ENCODE assay signal across 8 cellular contexts in the genomic region with DNA sequence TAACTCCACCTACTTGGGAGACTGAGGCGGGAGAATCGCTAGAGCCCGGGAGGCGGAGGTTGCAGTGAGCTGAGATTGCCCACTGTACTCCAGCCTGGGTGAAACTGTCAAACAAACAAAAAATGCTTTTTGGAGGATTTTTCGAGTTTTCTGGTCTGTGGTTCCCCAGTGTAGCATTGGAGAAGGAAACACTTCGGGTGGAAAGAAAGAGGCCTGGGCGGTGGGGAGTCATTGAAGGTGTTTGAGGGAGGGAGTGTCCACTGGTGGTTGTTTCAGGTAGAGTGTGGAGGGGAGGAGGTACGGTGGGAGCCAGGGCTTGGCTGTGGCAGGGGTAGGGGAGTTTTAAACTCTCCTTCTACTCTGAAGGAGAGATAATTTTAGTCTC. TPM values are rescaled to one million over a fixed set of nuclear protein-coding genes. Genes with fewer than 3 reads are reported as not detected.
DNase-seq lines count a peak whose midpoint lies in the region; ATAC-seq and TF ChIP-seq lines count a peak whose summit lies in the region.

No MANE protein-coding gene starts in this region.

- H2AFZ ChIP-seq in fibroblast of lung (ENCODE audit: low read length): no peak overlapping the region

- H3K27me3 ChIP-seq in fibroblast of lung (ENCODE audit: control insufficient read depth, insufficient read depth, low read length) (no peaks in the 10 kb centered on the region), psoas muscle (ENCODE audit: insufficient read depth in 3 of 3, low read length in 2 of 3) (no peaks in the 10 kb centered on the region)

- 51 to 60% (median 55%) methylated on average over 8 of the region's 8 CpGs for WGBS in psoas muscle, 3 donors

- H3K9ac ChIP-seq in SK-N-MC (ENCODE audit: insufficient read length) (no peak overlapping the region), fibroblast of lung (ENCODE audit: insufficient read depth, low read length) (no peak overlapping the region)

- no peaks in the 10 kb centered on the region for H4K20me1 ChIP-seq in fibroblast of lung (ENCODE audit: control insufficient read depth, extremely low read depth, insufficient read depth, low read length)

- H3K27ac ChIP-seq in SK-N-MC: peak overlapping the region; percentile 90
- H3K27ac ChIP-seq in fibroblast of lung (ENCODE audit: insufficient read depth, low read length): peak overlapping the region; percentile 83
- peak overlapping the region; percentile 95 for H3K27ac ChIP-seq in psoas muscle

- H3K4me3 ChIP-seq in GM08714 (ENCODE audit: low read length): peak overlapping the region; percentile 83; the same call in 1 of the 2 replicates
- peak overlapping the region; percentile 93 for H3K4me3 ChIP-seq in SK-N-MC
- H3K4me3 ChIP-seq in fibroblast of lung (replicated peaks in 1 of 4; ENCODE audit: control extremely low read depth in 1 of 4, insufficient read depth in 1 of 4, low read depth in 3 of 4, low read length in 4 of 4): peak overlapping the region; percentile 70 to 97 (median 88)
- H3K4me3 ChIP-seq in psoas muscle: peak overlapping the region; percentile 96

- peaks cover 17% of the 10 kb centered on the region for H3K4me1 ChIP-seq in fibroblast of lung (ENCODE audit: control insufficient read depth, extremely low read depth, insufficient read depth, low read length)
- peaks cover 29% of the 10 kb centered on the region for H3K4me1 ChIP-seq in psoas muscle

- intact Hi-C loops in psoas muscle (cut with DNase I): loop anchor here (5.0 kb wide), 2 partner anchors 45 to 110 kb away; no protein-coding TSS in a partner anchor

- H3K9me3 ChIP-seq in SK-N-MC (ENCODE audit: low read depth, low read length): no peaks in the 10 kb centered on the region
- no peaks in the 10 kb centered on the region for H3K9me3 ChIP-seq in fibroblast of lung (ENCODE audit: control insufficient read depth, insufficient read depth, low read depth, low read length)
- H3K9me3 ChIP-seq in psoas muscle: no peaks in the 10 kb centered on the region

- TF ChIP-seq CTCF in fibroblast of lung (conservative IDR thresholded peaks at IDR 0.05 in 1 of 2, IDR thresholded peaks at IDR 0.05 in 1 of 2; ENCODE audit: low read depth in 1 of 2, low read length in 2 of 2): no peak
- TF ChIP-seq CTCF in psoas muscle (IDR thresholded peaks at IDR 0.05): no peak

- DNase-seq in SK-N-MC (ENCODE audit: low read depth, low spot score) (no peak), fibroblast of lung (ENCODE audit: low read depth in 2 of 2) (no peak), psoas muscle (no peak), NCI-H748 (lab: John Stamatoyannopoulos, UW; ENCODE audit: unreplicated experiment) (no peak), SHP77 treated with DMSO at 0.1 percent for 48 hours (lab: John Stamatoyannopoulos, UW) (no peak), NCI-H1436 treated with DMSO at 0.1 percent for 48 hours (lab: John Stamatoyannopoulos, UW) (no peak), NCI-H526 treated with DMSO at 0.1 percent for 48 hours (lab: John Stamatoyannopoulos, UW) (no peak)

- H3K79me2 ChIP-seq in fibroblast of lung (ENCODE audit: control insufficient read depth, insufficient read depth, low read length): peaks cover 40% of the 10 kb centered on the region

- no peak for ATAC-seq in psoas muscle

- peak overlapping the region; percentile 83 for H3K4me2 ChIP-seq in fibroblast of lung (ENCODE audit: extremely low read depth, insufficient read depth, low read length)

- no peaks in the 10 kb centered on the region for H3K36me3 ChIP-seq in SK-N-MC (ENCODE audit: insufficient read depth, low read length)
- H3K36me3 ChIP-seq in fibroblast of lung (ENCODE audit: control insufficient read depth, insufficient read depth, low read length): peaks cover 2% of the 10 kb centered on the region
- peaks cover 0 to 23% of the 10 kb centered on the region in 2 donors for H3K36me3 ChIP-seq in psoas muscle (ENCODE audit: insufficient read depth in 1 of 2, low read depth in 1 of 2)

RNA-seq across cellular contexts. Expression of gene RNF213, which starts 1.2 kb away (rescaled TPM):
- total RNA-seq in fibroblast of lung: 130 and 245 TPM in 2 replicates
- polyA plus RNA-seq in fibroblast of lung: 36.8 and 56.2 TPM in 2 replicates
- 40.9 and 54.7 TPM in 2 replicates for polyA plus RNA-seq in fibroblast of lung (2012)
- polyA minus RNA-seq in fibroblast of lung (ENCODE audit: low replicate concordance): 609 and 665 TPM in 2 replicates
- total RNA-seq in psoas muscle: 10 to 100 TPM; 33.7 to 42.0 (median 35.4) TPM
- 10 to 100 TPM; 10.2 to 26.9 (median 15.8) TPM for polyA plus RNA-seq in psoas muscle

RNA-seq across cellular contexts. Expression of gene SLC26A11, which starts 41.7 kb away (rescaled TPM):
- 8.2 and 19.3 TPM in 2 replicates for total RNA-seq in fibroblast of lung
- polyA plus RNA-seq in fibroblast of lung: 5.8 and 6.5 TPM in 2 replicates
- polyA plus RNA-seq in fibroblast of lung (2012): 6.7 and 10.5 TPM in 2 replicates
- 11.0 and 11.6 TPM in 2 replicates for polyA minus RNA-seq in fibroblast of lung (ENCODE audit: low replicate concordance)
- 1 to 10 TPM; 3.2 to 5.1 (median 3.8) TPM for total RNA-seq in psoas muscle
- polyA plus RNA-seq in psoas muscle: 1 to 10 TPM; 2.2 to 3.2 (median 2.2) TPM

RNA-seq across cellular contexts. Expression of gene SGSH, which starts 41.8 kb away (rescaled TPM):
- 12.1 and 26.9 TPM in 2 replicates for total RNA-seq in fibroblast of lung
- 57.2 and 70.7 TPM in 2 replicates for polyA plus RNA-seq in fibroblast of lung
- polyA plus RNA-seq in fibroblast of lung (2012): 40.5 and 55.2 TPM in 2 replicates
- 114 and 187 TPM in 2 replicates for polyA minus RNA-seq in fibroblast of lung (ENCODE audit: low replicate concordance)
- 10 to 100 TPM in 3 of 4 donors, 1 to 10 TPM in 1; 4.9 to 16.6 (median 13.0) TPM for total RNA-seq in psoas muscle
- 1 to 10 TPM; 4.7 to 5.6 (median 4.8) TPM for polyA plus RNA-seq in psoas muscle
